ENCODE assay signal across 8 cellular contexts in the genomic region with DNA sequence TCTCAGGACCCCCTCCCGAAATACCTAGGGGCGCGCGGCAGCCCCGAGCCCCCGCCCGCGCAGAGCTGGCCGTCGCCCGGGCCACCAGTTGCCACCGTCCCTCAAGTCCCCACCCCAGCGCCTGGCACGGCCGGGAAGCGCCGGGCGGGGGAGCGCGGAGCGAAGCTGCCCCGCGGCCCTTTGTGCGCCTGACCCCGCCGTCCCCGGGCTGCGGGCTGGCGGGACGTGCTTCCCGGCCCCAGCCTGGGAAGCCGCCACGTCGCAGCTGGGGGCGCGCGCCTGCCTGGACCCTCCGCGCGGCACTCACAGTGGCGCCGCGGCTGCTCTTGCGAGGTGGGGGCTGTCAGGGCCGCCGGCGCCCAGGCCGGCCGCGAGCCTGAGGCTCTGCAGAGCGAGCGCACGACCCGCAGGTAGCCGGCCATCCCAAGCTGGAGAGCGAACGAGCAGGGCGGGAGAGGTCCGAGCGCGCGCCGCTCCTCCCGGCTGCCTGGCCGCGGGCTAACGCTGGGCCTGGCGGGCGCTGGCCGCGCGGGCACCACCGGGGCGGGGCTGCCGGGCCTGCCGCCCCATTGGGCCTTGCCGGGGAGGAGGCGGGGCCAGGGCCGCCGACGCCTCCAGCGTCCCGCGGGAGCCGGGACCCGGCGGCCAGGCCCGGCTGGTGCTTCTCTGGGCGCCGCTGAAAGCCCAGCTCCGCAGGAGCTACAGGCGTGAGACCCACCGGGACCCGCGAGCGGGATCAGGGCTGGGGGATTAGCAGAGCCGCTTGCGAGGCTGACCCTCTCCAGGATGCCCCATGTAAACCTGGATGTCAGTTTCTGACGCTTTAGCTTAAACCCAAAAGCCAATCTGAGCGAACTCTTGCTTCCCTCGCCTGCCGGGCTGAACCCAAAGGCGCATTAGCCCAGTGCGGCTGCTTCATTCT.
A peak's percentile ranks its signal among the peaks of the same experiment; 100 is the strongest.
DNase-seq lines count a peak whose midpoint lies in the region; ATAC-seq lines count a peak whose summit lies in the region.

Gene IDH2, minus strand, starts transcription at position 500 of the 922 bp plus-strand sequence. Its CDS starts 78 bp downstream, at position 422.

- peak within 1 kb of the TSS; percentile 92 to 98 for H3K27ac Mint-ChIP-seq in effector memory CD8-positive, alpha-beta T cell

- DNase-seq in CD1c-positive myeloid dendritic cell (ENCODE audit: extremely low spot score) (peak; percentile 92), GM19238 (ENCODE audit: insufficient read length, low spot score) (peak; percentile 88), NCI-H82 treated with DMSO at 0.1 percent for 48 hours (lab: John Stamatoyannopoulos, UW; ENCODE audit: unreplicated experiment) (peak; percentile 47), medulla oblongata (ENCODE audit: extremely low spot score) (peak; percentile 92)
- DNase-seq in activated CD8-positive, alpha-beta memory T cell treated with anti-CD3 and anti-CD28 coated beads for 24 hours = peak; percentile 88
- DNase-seq in effector memory CD8-positive, alpha-beta T cell = peak; percentile 55 to 70 (median 64)
- peak in 2 of 3 donors; percentile 46 to 70 for DNase-seq in stimulated activated CD4-positive, alpha-beta T cell treated with anti-CD3 and anti-CD28 coated beads, TNF-alpha, amount 100 ng/mL, for 48 hours (ENCODE audit: low read depth in 3 of 3)

- peaks cover 24% of the 10 kb centered on the region for H3K36me3 Mint-ChIP-seq in effector memory CD8-positive, alpha-beta T cell (ENCODE audit: insufficient read depth)

- peak within 1 kb of the TSS; percentile 78 to 86 for H3K4me3 Mint-ChIP-seq in effector memory CD8-positive, alpha-beta T cell

- peak; percentile 69 for ATAC-seq in HG03439 (IDR thresholded peaks at IDR 0.05; ENCODE audit: unreplicated experiment)
- ATAC-seq in effector memory CD8-positive, alpha-beta T cell (replicated peaks) = peak; percentile 71

- no peaks in the 10 kb centered on the region for H3K9me3 Mint-ChIP-seq in effector memory CD8-positive, alpha-beta T cell

- peaks cover 48 to 51% of the 10 kb centered on the region in 2 donors for H3K4me1 Mint-ChIP-seq in effector memory CD8-positive, alpha-beta T cell (ENCODE audit: low read depth in 2 of 2)

- H3K27me3 Mint-ChIP-seq in effector memory CD8-positive, alpha-beta T cell = no peaks in the 10 kb centered on the region

Comparison
In these comparisons a context has a peak if more than half of its experiments do, and no peak if none do; other contexts are left out.
1. Peak in every context shown above with its lines: DNase-seq and ATAC-seq.